ENCODE assay signal across 25 cellular contexts in the genomic region with DNA sequence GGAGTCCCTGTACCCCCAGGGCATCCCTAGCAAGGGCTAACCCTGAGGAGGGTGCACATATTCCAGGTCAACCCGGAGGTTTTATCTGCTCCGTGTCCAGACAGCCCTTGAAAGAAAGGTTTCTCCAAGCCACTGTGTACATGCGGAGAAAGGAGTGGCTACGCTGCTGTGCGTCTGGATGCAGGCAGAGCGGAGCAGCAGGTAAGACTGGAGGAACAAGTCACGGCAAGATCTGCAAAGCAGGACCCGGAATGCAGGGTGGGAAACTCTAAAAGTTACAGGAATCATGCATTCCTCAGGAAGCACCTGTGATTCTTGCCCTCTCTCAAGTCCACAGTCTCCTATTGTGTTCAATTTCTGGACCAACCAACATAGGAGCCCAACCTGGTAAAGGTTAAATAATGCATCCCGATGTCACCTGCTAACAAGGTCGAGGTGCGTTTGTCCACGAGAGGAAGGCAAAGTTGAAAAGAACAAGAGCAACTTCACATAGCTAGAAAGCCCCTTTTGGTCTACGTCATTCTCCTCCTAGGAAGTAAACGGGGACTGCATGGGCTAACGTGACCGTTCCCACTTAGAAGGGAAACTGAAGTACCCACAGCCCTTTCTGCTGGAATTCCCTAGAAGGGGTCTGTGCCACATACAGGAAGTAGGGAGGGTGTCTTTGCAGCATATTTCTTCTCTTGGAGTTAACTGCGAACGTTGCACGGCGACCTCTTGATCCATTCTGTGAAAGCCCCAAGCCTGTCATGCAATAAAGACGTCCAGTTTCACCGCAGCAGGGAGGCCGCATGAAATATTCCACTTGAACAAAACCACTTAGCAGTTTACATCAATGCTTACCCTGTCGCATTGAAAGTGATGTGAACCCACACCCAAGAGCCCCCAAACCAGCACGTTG. TPM values are rescaled to one million over a fixed set of nuclear protein-coding genes. Genes with fewer than 3 reads are reported as not detected.
DNase-seq lines count a peak whose midpoint lies in the region; ATAC-seq, FAIRE-seq and TF ChIP-seq lines count a peak whose summit lies in the region.
"Had no signal": no experiment of that assay in that cellular context is flagged by ENCODE, and none has a peak within 500 bp of the region (broad histone marks: within the 10 kb centered on the region; RNA-seq: fewer than 3 reads in every experiment).

No MANE protein-coding gene starts in this region.

- H3K4me1 Mint-ChIP-seq in neural progenitor cell = peaks cover 31% of the 10 kb centered on the region
- H3K4me1 Mint-ChIP-seq in T-helper 2 cell treated with Interferon-gamma antibody and Interleukin-4, amounts not matched to agents 5 μg/mL and 100 μg/mL, for 36 hours (ENCODE audit: low read depth) = peaks cover 15% of the 10 kb centered on the region
- peaks cover 4 to 60% (median 16%) of the 10 kb centered on the region in 7 donors for H3K4me1 Mint-ChIP-seq in naive thymus-derived CD4-positive, alpha-beta T cell
- H3K4me1 Mint-ChIP-seq in activated T-cell treated with anti-CD3 and anti-CD28 coated beads, Interleukin-2, amount 50 U/mL, for 24 hours (ENCODE audit: low read depth) = peaks cover 84% of the 10 kb centered on the region

- no peaks in the 10 kb centered on the region for H3K9me3 ChIP-seq in SJSA1 (replicated peaks)
- no peaks in the 10 kb centered on the region for H3K9me3 ChIP-seq in neural progenitor cell (ENCODE audit: low read depth)
- H3K9me3 ChIP-seq in naive thymus-derived CD4-positive, alpha-beta T cell (ENCODE audit: control insufficient read depth in 2 of 3, low read length in 3 of 3) = no peaks in the 10 kb centered on the region
- no peaks in the 10 kb centered on the region for H3K9me3 ChIP-seq in HepG2 (ENCODE audit: low read length)
- H3K9me3 ChIP-seq: A549, lower lobe of right lung, MG63, Peyer's patch, SK-N-SH, vagina had no signal

- H3K27ac Mint-ChIP-seq in neural progenitor cell = peak overlapping the region; percentile 94
- H3K27ac Mint-ChIP-seq in T-helper 2 cell treated with Interferon-gamma antibody and Interleukin-4, amounts not matched to agents 5 μg/mL and 100 μg/mL, for 36 hours = no peak overlapping the region
- H3K27ac Mint-ChIP-seq in naive thymus-derived CD4-positive, alpha-beta T cell = no peak overlapping the region
- no peak overlapping the region for H3K27ac Mint-ChIP-seq in activated T-cell treated with anti-CD3 and anti-CD28 coated beads, Interleukin-2, amount 50 U/mL, for 24 hours
- H3K27ac Mint-ChIP-seq: activated naive CD8-positive, alpha-beta T cell treated with anti-CD3 and anti-CD28 coated beads for 36 hours; CD8-positive, alpha-beta memory T cell; effector memory CD8-positive, alpha-beta T cell; T-helper 17 cell had no signal

- no peak for FAIRE-seq in HepG2 (lab: Jason Lieb, UNC)
- FAIRE-seq: A549, colon, K562 had no signal

- WGBS in HepG2 (ENCODE audit: low lambda C conversion rate) = 48% methylated on average over 16 of the region's 25 CpGs

- ATAC-seq in naive thymus-derived CD4-positive, alpha-beta T cell = no peak
- no peak for ATAC-seq in HepG2
- ATAC-seq: A549; effector memory CD8-positive, alpha-beta T cell; K562; lower lobe of right lung; T-helper 17 cell had no signal

- H4K20me1 ChIP-seq in neural progenitor cell (ENCODE audit: low read depth) (peaks cover 60% of the 10 kb centered on the region), HepG2 (ENCODE audit: insufficient read depth, low read length) (no peaks in the 10 kb centered on the region)

- POLR2A ChIA-PET in naive thymus-derived CD4-positive, alpha-beta T cell (lab: Charles Lee) = no interaction called here
- POLR2A ChIA-PET in HepG2 (lab: Yijun Ruan, JAX) = no interaction called here

- TF ChIP-seq CTCF in epithelial cell of esophagus (IDR thresholded peaks at IDR 0.05; ENCODE audit: insufficient read depth, low read depth, low read length, missing control alignments) = no peak
- TF ChIP-seq CTCF in neural progenitor cell (IDR thresholded peaks at IDR 0.05) = no peak
- TF ChIP-seq CTCF in HepG2 (CRISPR knock-in tag; IDR thresholded peaks at IDR 0.05) = no peak

- intact Hi-C loops in naive thymus-derived CD4-positive, alpha-beta T cell (cut with micrococcal nuclease) = no loop called here
- intact Hi-C loops in HepG2 (cut with micrococcal nuclease; ENCODE audit: unreplicated experiment) = no loop called here

- H3K4me1 ChIP-seq in SJSA1 (replicated peaks) = peaks cover 35% of the 10 kb centered on the region
- peaks cover 23% of the 10 kb centered on the region for H3K4me1 ChIP-seq in neural progenitor cell
- H3K4me1 ChIP-seq in naive thymus-derived CD4-positive, alpha-beta T cell (ENCODE audit: control insufficient read depth in 2 of 2, insufficient read depth in 2 of 2, low read length in 2 of 2) = no peaks in the 10 kb centered on the region
- H3K4me1 ChIP-seq in HepG2 (ENCODE audit: insufficient read depth, low read length) = no peaks in the 10 kb centered on the region
- H3K4me1 ChIP-seq: A549, Peyer's patch had no signal

- no TSS peak for BruUV-seq in HepG2 (replicated peaks; lab: Mats Ljungman, UMichigan)

- H3K27me3 ChIP-seq in SJSA1 (replicated peaks) (no peaks in the 10 kb centered on the region), neural progenitor cell (peaks cover 17% of the 10 kb centered on the region), HepG2 (ENCODE audit: control insufficient read depth in 1 of 2, insufficient read depth in 2 of 2, low read length in 2 of 2) (peaks cover 0 to 7% of the 10 kb centered on the region in 2 experiments; a peak in 2 of 5 replicates)
- peaks cover 0 to 6% of the 10 kb centered on the region in 2 donors for H3K27me3 ChIP-seq in naive thymus-derived CD4-positive, alpha-beta T cell (ENCODE audit: control insufficient read depth in 2 of 2, insufficient read depth in 2 of 2, low read length in 2 of 2)
- H3K27me3 ChIP-seq: brain microvascular endothelial cell, Peyer's patch, vagina had no signal

- CTCF ChIA-PET in naive thymus-derived CD4-positive, alpha-beta T cell (lab: Charles Lee) = no interaction called here
- CTCF ChIA-PET in HepG2 (lab: Yijun Ruan, JAX; ENCODE audit: low intra/inter-chr PET ratio, low total read pairs) = no interaction called here

- H3K4me3 Mint-ChIP-seq in neural progenitor cell = peak overlapping the region; percentile 11
- H3K4me3 Mint-ChIP-seq in T-helper 2 cell treated with Interferon-gamma antibody and Interleukin-4, amounts not matched to agents 5 μg/mL and 100 μg/mL, for 36 hours = no peak overlapping the region
- no peak overlapping the region for H3K4me3 Mint-ChIP-seq in naive thymus-derived CD4-positive, alpha-beta T cell
- H3K4me3 Mint-ChIP-seq in activated T-cell treated with anti-CD3 and anti-CD28 coated beads, Interleukin-2, amount 50 U/mL, for 24 hours = no peak overlapping the region
- H3K4me3 Mint-ChIP-seq: activated naive CD8-positive, alpha-beta T cell treated with anti-CD3 and anti-CD28 coated beads for 36 hours; CD8-positive, alpha-beta memory T cell; effector memory CD8-positive, alpha-beta T cell; T-helper 17 cell had no signal

- no peak overlapping the region for H3K4me3 ChIP-seq in SJSA1
- H3K4me3 ChIP-seq in epithelial cell of esophagus (ENCODE audit: low read length) = no peak overlapping the region
- H3K4me3 ChIP-seq in neural progenitor cell = no peak overlapping the region
- H3K4me3 ChIP-seq in naive thymus-derived CD4-positive, alpha-beta T cell (ENCODE audit: low read length) = no peak overlapping the region
- no peak overlapping the region for H3K4me3 ChIP-seq in HepG2 (replicated peaks in 1 of 3; ENCODE audit: insufficient read depth in 1 of 3, low read depth in 2 of 3, low read length in 3 of 3)
- H3K4me3 ChIP-seq: A549, K562, lower lobe of right lung, MG63, Peyer's patch, vagina had no signal

- DNase-seq in ELF-1 (ENCODE audit: low read depth, low spot score) (peak; percentile 80), SJSA1 (ENCODE audit: low read depth in 1 of 2, low spot score in 2 of 2) (peak in 1 of 2 experiments; percentile 52), epithelial cell of esophagus (ENCODE audit: low read depth) (peak; percentile 87), neural progenitor cell (ENCODE audit: low spot score) (no peak), HepG2 (ENCODE audit: low spot score) (no peak)
- no peak for DNase-seq in T-helper 2 cell treated with Interferon-gamma antibody and Interleukin-4, amounts not matched to agents 5 μg/mL and 100 μg/mL, for 36 hours (ENCODE audit: low spot score)
- DNase-seq in naive thymus-derived CD4-positive, alpha-beta T cell = no peak
- DNase-seq in activated T-cell treated with anti-CD3 and anti-CD28 coated beads, Interleukin-2, amount 50 U/mL, for 24 hours = no peak
- DNase-seq: activated naive CD8-positive, alpha-beta T cell treated with anti-CD3 and anti-CD28 coated beads for 36 hours; brain microvascular endothelial cell; CD8-positive, alpha-beta memory T cell; DMS153; effector memory CD8-positive, alpha-beta T cell; GDM1; lower lobe of right lung; MG63; NCI-H146; NCI-H524 treated with DMSO at 0.1 percent for 48 hours; Peyer's patch; SK-N-SH; T-helper 17 cell had no signal

- peaks cover 14% of the 10 kb centered on the region for H3K36me3 Mint-ChIP-seq in neural progenitor cell
- H3K36me3 Mint-ChIP-seq in T-helper 2 cell treated with Interferon-gamma antibody and Interleukin-4, amounts not matched to agents 5 μg/mL and 100 μg/mL, for 36 hours (ENCODE audit: low read depth) = peaks cover under 1% of the 10 kb centered on the region
- H3K36me3 Mint-ChIP-seq in naive thymus-derived CD4-positive, alpha-beta T cell = peaks cover 0 to 60% (median 11%) of the 10 kb centered on the region in 5 donors
- peaks cover 67% of the 10 kb centered on the region for H3K36me3 Mint-ChIP-seq in activated T-cell treated with anti-CD3 and anti-CD28 coated beads, Interleukin-2, amount 50 U/mL, for 24 hours (ENCODE audit: low read depth)

- H3K4me2 ChIP-seq in neural progenitor cell = peak overlapping the region; percentile 46
- no peak overlapping the region for H3K4me2 ChIP-seq in HepG2 (ENCODE audit: low read depth, low read length)
- H3K4me2 ChIP-seq: A549, SK-N-SH had no signal

- peaks cover 4% of the 10 kb centered on the region for H3K27me3 Mint-ChIP-seq in neural progenitor cell (ENCODE audit: insufficient read depth, low read depth)
- peaks cover 26% of the 10 kb centered on the region for H3K27me3 Mint-ChIP-seq in T-helper 2 cell treated with Interferon-gamma antibody and Interleukin-4, amounts not matched to agents 5 μg/mL and 100 μg/mL, for 36 hours (ENCODE audit: low read depth)
- H3K27me3 Mint-ChIP-seq in naive thymus-derived CD4-positive, alpha-beta T cell = peaks cover 8 to 30% (median 26%) of the 10 kb centered on the region in 5 donors
- no peaks in the 10 kb centered on the region for H3K27me3 Mint-ChIP-seq in activated T-cell treated with anti-CD3 and anti-CD28 coated beads, Interleukin-2, amount 50 U/mL, for 24 hours

- H3F3A ChIP-seq in neural progenitor cell (ENCODE audit: low read depth) = peaks cover 19% of the 10 kb centered on the region

- TF ChIP-seq EP300 in HepG2 (IDR thresholded peaks at IDR 0.05; ENCODE audit: low read depth in 2 of 2, low read length in 2 of 2) (no peak), HepG2 (CRISPR knock-in tag; IDR thresholded peaks at IDR 0.05; ENCODE audit: borderline replicate concordance) (no peak)

- H3K79me2 ChIP-seq in neural progenitor cell (ENCODE audit: low read depth) (peaks cover 38% of the 10 kb centered on the region), HepG2 (ENCODE audit: insufficient read depth, low read length) (no peaks in the 10 kb centered on the region)

- H3K36me3 ChIP-seq in SJSA1 = no peaks in the 10 kb centered on the region
- no peaks in the 10 kb centered on the region for H3K36me3 ChIP-seq in neural progenitor cell
- no peaks in the 10 kb centered on the region for H3K36me3 ChIP-seq in naive thymus-derived CD4-positive, alpha-beta T cell (ENCODE audit: control insufficient read depth in 2 of 3, insufficient read depth in 3 of 3, low read length in 3 of 3)
- no peaks in the 10 kb centered on the region for H3K36me3 ChIP-seq in HepG2 (replicated peaks in 1 of 2; ENCODE audit: control insufficient read depth in 1 of 2, insufficient read depth in 2 of 2, low read length in 2 of 2)
- H3K36me3 ChIP-seq: MG63, Peyer's patch, vagina had no signal

- TF ChIP-seq RAD21 in HepG2 (CRISPR knock-in tag; IDR thresholded peaks at IDR 0.05) = no peak

- H3K27ac ChIP-seq in SJSA1 (peak overlapping the region; percentile 17; the same call in 1 of the 2 replicates), neural progenitor cell (no peak overlapping the region), HepG2 (ENCODE audit: extremely low read length, insufficient read depth, low read length) (no peak overlapping the region)
- no peak overlapping the region for H3K27ac ChIP-seq in naive thymus-derived CD4-positive, alpha-beta T cell (ENCODE audit: low read depth, low read length)
- H3K27ac ChIP-seq: A549, brain microvascular endothelial cell, lower lobe of right lung, Peyer's patch, vagina had no signal

- H3K9ac ChIP-seq in neural progenitor cell = no peak overlapping the region
- no peak overlapping the region for H3K9ac ChIP-seq in HepG2 (ENCODE audit: insufficient read depth, low read depth, low read length)
- H3K9ac ChIP-seq: SK-N-SH had no signal

- H2AFZ ChIP-seq in neural progenitor cell (replicated peaks) (no peak overlapping the region), HepG2 (ENCODE audit: low read length) (no peak overlapping the region)

- H3K9me3 Mint-ChIP-seq in neural progenitor cell = no peaks in the 10 kb centered on the region
- H3K9me3 Mint-ChIP-seq in T-helper 2 cell treated with Interferon-gamma antibody and Interleukin-4, amounts not matched to agents 5 μg/mL and 100 μg/mL, for 36 hours = no peaks in the 10 kb centered on the region
- H3K9me3 Mint-ChIP-seq in naive thymus-derived CD4-positive, alpha-beta T cell = peaks cover 0 to 3% (median 0%) of the 10 kb centered on the region in 11 donors
- no peaks in the 10 kb centered on the region for H3K9me3 Mint-ChIP-seq in activated T-cell treated with anti-CD3 and anti-CD28 coated beads, Interleukin-2, amount 50 U/mL, for 24 hours
- H3K9me3 Mint-ChIP-seq: activated naive CD8-positive, alpha-beta T cell treated with anti-CD3 and anti-CD28 coated beads for 36 hours; CD8-positive, alpha-beta memory T cell; effector memory CD8-positive, alpha-beta T cell had no signal

- no peak for TF ChIP-seq POLR2A in HepG2 (IDR thresholded peaks at IDR 0.05; ENCODE audit: insufficient read depth in 1 of 2, low read depth in 2 of 2, low read length in 2 of 2)

- in situ Hi-C loops in HepG2 (cut with HindIII; ENCODE audit: extremely low pct_ligation_motif_present, low pct_unique_long_range_greater_than_20kb) = no loop called here

RNA-seq across cellular contexts. Expression of a gene that starts 5.8 kb away (rescaled TPM):
- 7.8 and 8.3 TPM in 2 replicates for total RNA-seq in SJSA1 (2014; rRNA removed; shearing (Covaris generic))
- 27.2 and 30.2 TPM in 2 replicates for total RNA-seq in neural progenitor cell (ENCODE audit: low replicate concordance)
- total RNA-seq in naive thymus-derived CD4-positive, alpha-beta T cell = 100 to 1,000 TPM in 1 of 5 experiments, 10 to 100 TPM in 4; 53.5 to 103 (median 83.8) TPM
- 10 to 100 TPM; 24.8 to 32.1 TPM for polyA plus RNA-seq in naive thymus-derived CD4-positive, alpha-beta T cell
- 0.07 and 0.24 TPM in 2 replicates for total RNA-seq in HepG2 (2016; rRNA removed; fragmentation: Illumina TruSeq; extraction: Trizol)
- 0.09 TPM in 1 of 2 replicates, not detected in the other for total RNA-seq in HepG2 (2016; cell fraction: cytosol; rRNA removed; fragmentation: Illumina TruSeq; extraction: Trizol; ENCODE audit: low read depth)
- 0.11 and 0.16 TPM in 2 replicates for total RNA-seq in HepG2 (2016; cell fraction: insoluble cytoplasmic fraction; rRNA removed; fragmentation: Illumina TruSeq; extraction: Trizol)
- 0.06 and 0.21 TPM in 2 replicates for total RNA-seq in HepG2 (2016; cell fraction: membrane; rRNA removed; fragmentation: Illumina TruSeq; extraction: Trizol)
- 0.13 and 0.16 TPM in 2 replicates for total RNA-seq in HepG2 (2016; cell fraction: nucleus; rRNA removed; fragmentation: Illumina TruSeq; extraction: Trizol)
- 0.13 and 0.24 TPM in 2 replicates for polyA plus RNA-seq in HepG2 (2011; rRNA removed)
- 0.08 and 0.10 TPM in 2 replicates for polyA plus RNA-seq in HepG2 (2011; cell fraction: cytosol; rRNA removed)
- polyA plus RNA-seq in HepG2 (2011; cell fraction: nucleus; rRNA removed) = 0.32 and 0.62 TPM in 2 replicates
- 0.25 and 0.35 TPM in 2 replicates for polyA plus RNA-seq in HepG2 (2012)
- not detected in 2 replicates for polyA plus RNA-seq in HepG2 (2016; cell fraction: cytosol; fragmentation: Illumina TruSeq; extraction: Trizol; ENCODE audit: low read depth)
- polyA plus RNA-seq in HepG2 (2016; cell fraction: insoluble cytoplasmic fraction; fragmentation: Illumina TruSeq; extraction: Trizol; ENCODE audit: low read depth) = 0.28 TPM in 1 of 2 replicates, not detected in the other
- not detected in 2 replicates for polyA plus RNA-seq in HepG2 (2016; cell fraction: membrane; fragmentation: Illumina TruSeq; extraction: Trizol; ENCODE audit: low read depth)
- polyA plus RNA-seq in HepG2 (2016; cell fraction: nucleus; fragmentation: Illumina TruSeq; extraction: Trizol; ENCODE audit: insufficient read depth, low read depth) = 0.13 TPM in 1 of 2 replicates, not detected in the other
- 0.88 TPM in 1 of 2 replicates, not detected in the other for polyA minus RNA-seq in HepG2 (2011; rRNA and poly(A)+ RNA removed; ENCODE audit: low replicate concordance)
- 0.30 TPM in 1 of 2 replicates, not detected in the other for polyA minus RNA-seq in HepG2 (2011; cell fraction: cytosol; rRNA and poly(A)+ RNA removed)
- 1.1 and 1.2 TPM in 2 replicates for polyA minus RNA-seq in HepG2 (2011; cell fraction: nucleus; rRNA and poly(A)+ RNA removed)
- polyA plus RNA-seq: K562 had no signal

Comparison
In these comparisons a context has a peak if more than half of its experiments do, and no peak if none do; other contexts are left out.
1. DNase-seq: peak in ELF-1 (single experiment) and epithelial cell of esophagus (single experiment); none in neural progenitor cell (single experiment), T-helper 2 cell treated with Interferon-gamma antibody and Interleukin-4, amounts not matched to agents 5 μg/mL and 100 μg/mL, for 36 hours (single experiment), naive thymus-derived CD4-positive, alpha-beta T cell (0 of 9), HepG2 (single experiment) and activated T-cell treated with anti-CD3 and anti-CD28 coated beads, Interleukin-2, amount 50 U/mL, for 24 hours (single experiment).